Comparison of ENCODE assay signal across 18 cellular contexts in the genomic region with DNA sequence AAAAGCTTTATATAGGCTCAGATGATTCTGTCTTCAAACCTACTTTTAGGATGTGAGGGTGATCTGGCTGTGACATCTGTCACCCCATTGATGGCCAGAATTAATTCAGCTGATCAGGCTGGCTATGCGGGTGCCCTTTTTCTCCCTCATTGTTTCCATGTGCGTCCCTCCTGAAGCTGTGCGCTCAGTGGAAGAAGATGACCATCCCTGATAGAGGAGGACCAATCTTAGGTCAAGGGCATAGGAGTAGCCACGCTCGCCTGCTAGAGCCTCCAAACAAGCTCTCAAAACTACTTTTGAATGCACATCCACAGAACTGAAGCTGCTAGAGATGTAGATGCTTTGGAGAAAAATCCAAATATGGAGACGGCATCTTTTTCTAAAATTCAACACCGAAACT. TPM values are rescaled to one million over a fixed set of nuclear protein-coding genes. Genes with fewer than 3 reads are reported as not detected.
DNase-seq lines count a peak whose midpoint lies in the region; ATAC-seq, FAIRE-seq and TF ChIP-seq lines count a peak whose summit lies in the region.
"Had no signal": no experiment of that assay in that cellular context is flagged by ENCODE, and none has a peak within 500 bp of the region (broad histone marks: within the 10 kb centered on the region; RNA-seq: fewer than 3 reads in every experiment).

No MANE protein-coding gene starts in this region.

- no peak overlapping the region for H2AK5ac ChIP-seq in H9 (ENCODE audit: insufficient read length, low read length)

- in situ Hi-C loops in K562 (cut with MboI): no loop called here

- no peak overlapping the region for H2BK20ac ChIP-seq in H9 (ENCODE audit: low read depth, low read length, poor library complexity, severe bottlenecking)

- no peak overlapping the region for H2BK5ac ChIP-seq in H9 (ENCODE audit: insufficient read length, low read length)

- no peak for TF ChIP-seq EP300 in K562 (IDR thresholded peaks at IDR 0.05; ENCODE audit: low read length)

- H3K27ac Mint-ChIP-seq in H9 (peak overlapping the region in 1 of 3 experiments; percentile 88; a peak in 1 of 7 replicates), GM23338 (no peak overlapping the region)
- H3K27ac Mint-ChIP-seq: CD14-positive monocyte; CD8-positive, alpha-beta T cell had no signal

- POLR2A ChIA-PET in K562 (lab: Yijun Ruan, JAX): interaction anchor here (0.7 to 1.1 kb wide), 2 partner anchors 12 to 13 kb away, joined by 3 read pairs; no protein-coding TSS in a partner anchor

- H4K8ac ChIP-seq in H9 (replicated peaks; ENCODE audit: insufficient read length, low read depth, low read length): no peak overlapping the region

- no CpG with 5 or more reads among the region's 7 CpGs for WGBS in H9 (ENCODE audit: extremely low coverage, insufficient read length, low lambda C conversion rate)
- WGBS in K562 (ENCODE audit: insufficient coverage, low coverage, missing lambda C conversion rate): 2% methylated on average over 7 of the region's 7 CpGs

- ATAC-seq in K562 (peak; percentile 22; the same call in 1 of the 3 replicates), GM23338 (no peak), HG03520 (IDR thresholded peaks at IDR 0.05; ENCODE audit: unreplicated experiment) (no peak)
- ATAC-seq: CD8-positive, alpha-beta T cell had no signal

- H3K36me3 Mint-ChIP-seq in H9 (ENCODE audit: insufficient read depth in 1 of 3, low read depth in 3 of 3) (no peaks in the 10 kb centered on the region), GM23338 (ENCODE audit: low read depth) (no peaks in the 10 kb centered on the region)
- H3K36me3 Mint-ChIP-seq: CD14-positive monocyte; CD8-positive, alpha-beta T cell had no signal

- H3K14ac ChIP-seq in H9 (ENCODE audit: insufficient read depth, low read length): no peak overlapping the region

- H3K4ac ChIP-seq in H9 (ENCODE audit: low read depth, low read length): no peak overlapping the region

- H2AFZ ChIP-seq in H9 (ENCODE audit: low read length) (no peak overlapping the region), K562 (ENCODE audit: low read depth, low read length) (no peak overlapping the region), GM23338 (no peak overlapping the region)

- no peak overlapping the region for H3K23ac ChIP-seq in H9 (ENCODE audit: insufficient read length, low read depth, low read length)

- no peak overlapping the region for H3K4me3 ChIP-seq in K562
- H3K4me3 ChIP-seq in skeletal muscle tissue (ENCODE audit: low read length in 3 of 3): no peak overlapping the region
- no peak overlapping the region for H3K4me3 ChIP-seq in GM23338
- H3K4me3 ChIP-seq: GM23248 had no signal

- H3T11ph ChIP-seq in H9 (ENCODE audit: low read length): no peak overlapping the region

- no peaks in the 10 kb centered on the region for H3K36me3 ChIP-seq in K562 (ENCODE audit: control insufficient read depth, insufficient read depth, low read length)
- H3K36me3 ChIP-seq in skeletal muscle tissue (ENCODE audit: control insufficient read depth in 3 of 3, insufficient read depth in 3 of 3, low read length in 3 of 3): peaks cover 9 to 23% (median 20%) of the 10 kb centered on the region in 3 donors
- no peaks in the 10 kb centered on the region for H3K36me3 ChIP-seq in GM23338 (ENCODE audit: insufficient read depth)

- H4K20me1 ChIP-seq in H9 (ENCODE audit: control insufficient read depth, insufficient read depth, insufficient read length) (no peaks in the 10 kb centered on the region), K562 (replicated peaks; ENCODE audit: control insufficient read depth, insufficient read depth, low read length) (no peaks in the 10 kb centered on the region), GM23338 (replicated peaks; ENCODE audit: insufficient read depth) (no peaks in the 10 kb centered on the region)

- H3K9me2 ChIP-seq in GM23338 (ENCODE audit: insufficient read depth): no peaks in the 10 kb centered on the region

- no peak overlapping the region for H3K27ac ChIP-seq in H9 (ENCODE audit: insufficient read length, low read depth, low read length)
- H3K27ac ChIP-seq in K562 (ENCODE audit: extremely low read depth, low read depth, low read length): no peak overlapping the region
- peak overlapping the region; percentile 19 for H3K27ac ChIP-seq in skeletal muscle tissue (ENCODE audit: low read depth, low read length)
- no peak overlapping the region for H3K27ac ChIP-seq in GM23338 (ENCODE audit: low read depth)
- H3K27ac ChIP-seq: 22Rv1, HL-60 had no signal

- intact Hi-C loops in K562 (cut with micrococcal nuclease): loop anchor here (5.0 kb wide), 1 partner anchor 76 kb away; no protein-coding TSS in a partner anchor

- no peaks in the 10 kb centered on the region for H3K9me3 ChIP-seq in H9 (ENCODE audit: control insufficient read depth, low read depth, low read length)
- no peaks in the 10 kb centered on the region for H3K9me3 ChIP-seq in K562 (replicated peaks; ENCODE audit: control insufficient read depth, insufficient read depth, low read depth, low read length)
- H3K9me3 ChIP-seq in skeletal muscle tissue (ENCODE audit: control insufficient read depth in 3 of 3, low read length in 3 of 3): no peaks in the 10 kb centered on the region

- no peak for TF ChIP-seq CTCF in H9 (conservative IDR thresholded peaks at IDR 0.05)
- no peak for TF ChIP-seq CTCF in K562 (IDR thresholded peaks at IDR 0.05 in 2 of 3, conservative IDR thresholded peaks at IDR 0.05 in 1 of 3; ENCODE audit: insufficient read depth in 2 of 3, low read depth in 1 of 3, low read length in 3 of 3)
- no peak for TF ChIP-seq CTCF in GM23338 (conservative IDR thresholded peaks at IDR 0.05; ENCODE audit: low read depth in 2 of 2)

- H3K23me2 ChIP-seq in H9 (ENCODE audit: insufficient read length, low read depth, low read length, poor library complexity, severe bottlenecking): no peaks in the 10 kb centered on the region

- H2BK15ac ChIP-seq in H9 (ENCODE audit: low read depth, low read length): 0 out of 2 replicates have a peak overlapping the region, but pooled peaks have one; percentile 56

- H3K9me3 Mint-ChIP-seq in H9 (no peaks in the 10 kb centered on the region), GM23338 (no peaks in the 10 kb centered on the region)
- H3K9me3 Mint-ChIP-seq: CD8-positive, alpha-beta T cell had no signal

- no peak overlapping the region for H3K4me2 ChIP-seq in H9 (ENCODE audit: insufficient read depth, insufficient read length, low read length)
- H3K4me2 ChIP-seq in K562 (ENCODE audit: insufficient read depth, low read length): no peak overlapping the region
- H3K4me2 ChIP-seq in GM23338: no peak overlapping the region

- CTCF ChIA-PET in K562 (lab: Yijun Ruan, JAX; ENCODE audit: low intra/inter-chr PET ratio): no interaction called here

- H3K27me3 Mint-ChIP-seq in H9 (ENCODE audit: low read depth) (peaks cover 2% of the 10 kb centered on the region; the same call in 1 of the 2 replicates), GM23338 (ENCODE audit: insufficient read depth, low read depth, poor library complexity) (no peaks in the 10 kb centered on the region)

- H3K4me1 ChIP-seq in H9 (ENCODE audit: insufficient read depth, low read length) (peaks cover 11% of the 10 kb centered on the region; the same call in 1 of the 2 replicates), K562 (replicated peaks in 1 of 2; ENCODE audit: control insufficient read depth in 2 of 2, insufficient read depth in 2 of 2, low read length in 2 of 2) (no peaks in the 10 kb centered on the region), skeletal muscle tissue (ENCODE audit: control insufficient read depth in 3 of 3, insufficient read depth in 3 of 3, low read length in 3 of 3) (peaks cover 31 to 37% (median 32%) of the 10 kb centered on the region in 3 donors), GM23338 (ENCODE audit: insufficient read depth) (peaks cover 12% of the 10 kb centered on the region)

- no peak for TF ChIP-seq RAD21 in K562 (CRISPR knock-in tag; conservative IDR thresholded peaks at IDR 0.05 in 1 of 2, IDR thresholded peaks at IDR 0.05 in 1 of 2)

- no peak overlapping the region for H2BK120ac ChIP-seq in H9 (ENCODE audit: low read depth, low read length, poor library complexity, severe bottlenecking)

- H3K79me1 ChIP-seq in H9 (ENCODE audit: insufficient read depth, low read depth, low read length, poor library complexity, severe bottlenecking): no peaks in the 10 kb centered on the region

- no peak overlapping the region for H2BK12ac ChIP-seq in H9 (ENCODE audit: insufficient read length, low read depth, low read length)

- BruUV-seq in K562 (replicated peaks; lab: Mats Ljungman, UMichigan): no TSS peak

- FAIRE-seq in K562 (lab: Jason Lieb, UNC): no peak
- FAIRE-seq: D721Med had no signal

- H4K91ac ChIP-seq in H9 (ENCODE audit: insufficient read length, low read depth, low read length): no peak overlapping the region

- TF ChIP-seq POLR2A in K562 (conservative IDR thresholded peaks at IDR 0.05): no peak

- H4K5ac ChIP-seq in H9 (ENCODE audit: insufficient read length, low read depth, low read length): no peak overlapping the region

- peak; percentile 2 for DNase-seq in DMS 273 (lab: John Stamatoyannopoulos, UW; ENCODE audit: unreplicated experiment)
- DNase-seq in DMS 273 treated with DMSO at 0.1 percent for 48 hours (lab: John Stamatoyannopoulos, UW): no peak
- DNase-seq in H9: no peak
- no peak for DNase-seq in K562 (ENCODE audit: extremely low read depth in 1 of 4, low spot score in 3 of 4)
- DNase-seq in GM23338 (ENCODE audit: low spot score): no peak
- DNase-seq: CD8-positive, alpha-beta T cell; COR-L47; DMS53; GF-D8; HCEC 1CT; KBM-7 had no signal

- no peak overlapping the region for H3K56ac ChIP-seq in H9 (ENCODE audit: insufficient read length, low read depth, low read length)

- no peak overlapping the region for H3K9ac ChIP-seq in H9 (ENCODE audit: extremely low read depth, insufficient read length, low read length)
- H3K9ac ChIP-seq in K562 (ENCODE audit: insufficient read depth in 1 of 2, low read depth in 2 of 2, low read length in 2 of 2): no peak overlapping the region
- H3K9ac ChIP-seq in skeletal muscle tissue (ENCODE audit: low read depth in 1 of 3, low read length in 3 of 3): no peak overlapping the region

- H3K4me3 Mint-ChIP-seq in H9: no peak overlapping the region
- H3K4me3 Mint-ChIP-seq in GM23338: no peak overlapping the region
- H3K4me3 Mint-ChIP-seq: CD8-positive, alpha-beta T cell had no signal

- H3K4me1 Mint-ChIP-seq in H9 (peaks cover 17 to 29% of the 10 kb centered on the region in 2 experiments), GM23338 (peaks cover 27% of the 10 kb centered on the region)
- H3K4me1 Mint-ChIP-seq: CD14-positive monocyte had no signal

- H3K27me3 ChIP-seq in H9 (ENCODE audit: insufficient read depth, low read length) (no peaks in the 10 kb centered on the region), K562 (ENCODE audit: control insufficient read depth in 2 of 2, insufficient read depth in 2 of 2, low read length in 2 of 2) (peaks cover 3 to 4% of the 10 kb centered on the region in 2 experiments; a peak in 4 of 5 replicates), skeletal muscle tissue (ENCODE audit: control insufficient read depth in 3 of 3, insufficient read depth in 3 of 3, low read length in 3 of 3) (no peaks in the 10 kb centered on the region), GM23338 (ENCODE audit: insufficient read depth) (no peaks in the 10 kb centered on the region)

- H3K18ac ChIP-seq in H9 (ENCODE audit: insufficient read length, low read depth, low read length): no peak overlapping the region

- H3K9me1 ChIP-seq in K562 (ENCODE audit: control insufficient read depth, insufficient read depth, low read length): no peaks in the 10 kb centered on the region

- H3K79me2 ChIP-seq in H9 (ENCODE audit: insufficient read depth, low read length) (no peaks in the 10 kb centered on the region), K562 (ENCODE audit: control insufficient read depth, insufficient read depth, low read length) (no peaks in the 10 kb centered on the region), GM23338 (replicated peaks; ENCODE audit: insufficient read depth) (no peaks in the 10 kb centered on the region)

- no peaks in the 10 kb centered on the region for H3F3A ChIP-seq in GM23338 (replicated peaks; ENCODE audit: low read depth)

RNA-seq across cellular contexts. Expression of a gene that starts 48.7 kb away (rescaled TPM):
- total RNA-seq in H9 (2021): not detected in 2 replicates
- not detected in 2 replicates for total RNA-seq in K562 (2011; cell fraction: chromatin; rRNA removed; ENCODE audit: low replicate concordance)
- total RNA-seq in K562 (2011; cell fraction: nucleolus; rRNA removed): not detected in 2 replicates
- total RNA-seq in K562 (2011; cell fraction: nucleoplasm; rRNA removed): not detected in 2 replicates
- total RNA-seq in K562 (2014; rRNA removed): not detected in 2 replicates
- total RNA-seq in K562 (2014; rRNA removed; fragmentation: Illumina TruSeq; extraction: Trizol): not detected in 2 replicates
- not detected in 2 replicates for total RNA-seq in K562 (2015; rRNA removed; fragmentation: Illumina TruSeq; extraction: Trizol)
- total RNA-seq in K562 (2021): not detected in 2 replicates
- polyA plus RNA-seq in K562 (2011; rRNA removed): not detected in 2 replicates
- polyA plus RNA-seq in K562 (2011; cell fraction: cytosol; rRNA removed): not detected in 2 replicates
- polyA plus RNA-seq in K562 (2011; cell fraction: nucleus; rRNA removed): not detected in 2 replicates
- not detected in 2 replicates for polyA plus RNA-seq in K562 (2012)
- not detected in 2 replicates for polyA plus RNA-seq in K562 (2014; fragmentation: Illumina TruSeq; extraction: Trizol)
- polyA plus RNA-seq in K562 (2014; fragmentation: Nextera tagmentation; extraction: Ambion mirVana): not detected
- polyA plus RNA-seq in K562 (2014; rRNA removed): not detected in 2 replicates
- not detected in 2 replicates for polyA minus RNA-seq in K562 (2011; rRNA and poly(A)+ RNA removed)
- polyA minus RNA-seq in K562 (2011; cell fraction: cytosol; rRNA and poly(A)+ RNA removed): 0.48 and 0.73 TPM in 2 replicates
- 0.11 TPM in 1 of 2 replicates, not detected in the other for polyA minus RNA-seq in K562 (2011; cell fraction: nucleus; rRNA and poly(A)+ RNA removed)
- total RNA-seq in skeletal muscle tissue: 57.4 TPM
- total RNA-seq in GM23338 (2014; rRNA removed; shearing (Covaris generic)): not detected in 2 replicates
- not detected in 2 replicates for polyA plus RNA-seq in GM23338 (2016; fragmentation: Nextera tagmentation; extraction: Ambion mirVana)
- total RNA-seq: CD8-positive, alpha-beta T cell had no signal
- polyA plus RNA-seq: CD14-positive monocyte had no signal

Comparison
In these comparisons a context has a peak if more than half of its experiments do, and no peak if none do; other contexts are left out.
1. RNA of a gene that starts 48.7 kb away (total RNA-seq): 57.4 TPM in skeletal muscle tissue (single experiment); not detected in H9, not detected in K562 and not detected in GM23338; every median in the first group is over 10 times any median in the second.